ENCODE assay signal across 16 cellular contexts in the genomic region with DNA sequence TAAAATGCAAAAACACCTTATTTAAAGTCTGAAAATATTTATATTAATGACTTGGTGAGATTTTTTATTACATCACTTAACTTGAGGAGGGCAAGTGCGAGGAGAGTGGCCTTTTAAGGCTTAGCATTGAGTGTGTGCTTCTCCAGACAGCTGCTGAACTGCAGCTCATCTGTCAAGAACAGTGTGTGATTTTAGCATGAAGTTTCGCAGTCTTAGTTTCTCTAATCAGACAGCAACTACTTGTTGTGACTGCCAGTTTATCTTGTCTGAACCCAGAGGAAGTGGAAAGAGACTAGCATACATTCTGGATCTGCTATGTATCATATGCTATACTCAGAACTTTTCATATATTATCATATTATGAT.
"Had no signal": no experiment of that assay in that cellular context is flagged by ENCODE, and none has a peak within 500 bp of the region (broad histone marks: within the 10 kb centered on the region; RNA-seq: fewer than 3 reads in every experiment).

No MANE protein-coding gene starts in this region.

- H3K27ac ChIP-seq: foreskin keratinocyte, SK-N-MC had no signal

- ATAC-seq: activated T-helper 17 cell treated with anti-CD3 and anti-CD28 coated beads, Interleukin-2, amount 50 U/mL, for 72 hours; esophagus mucosa; foreskin keratinocyte; T-helper 17 cell had no signal

- H3K9me3 ChIP-seq: right lobe of liver had no signal

- H3K27me3 ChIP-seq: dorsolateral prefrontal cortex, right lobe of liver had no signal

- H3K4me1 ChIP-seq: foreskin keratinocyte, right lobe of liver had no signal

- DNase-seq: activated B cell treated with CpG ODN at 0.5 μM for 24 hours; activated CD4-positive, alpha-beta T cell treated with anti-CD3 and anti-CD28 coated beads, Interleukin-2, amount 50 U/mL, for 1 hour; activated naive CD4-positive, alpha-beta T cell treated with anti-CD3 and anti-CD28 coated beads, Interleukin-2, amount 10 ng/mL, durations not matched to agents 7 days and 5 days; activated T-cell treated with anti-CD3 and anti-CD28 coated beads for 4 hours; cerebellar nuclear complex; dorsolateral prefrontal cortex; foreskin keratinocyte; naive B cell; posterior cingulate gyrus; right lobe of liver; stimulated activated CD4-positive, alpha-beta T cell treated with anti-CD3 and anti-CD28 coated beads, Interleukin-12 subunit alpha, Interleukin-12 subunit beta, amount 100 ng/mL, for 4 hours; stimulated activated naive CD4-positive, alpha-beta T cell treated with Interleukin-2 at 50 U/mL for 16 hours; T-helper 17 cell had no signal

- H3K4me3 ChIP-seq: dorsolateral prefrontal cortex, right lobe of liver, SK-N-MC had no signal

- H3K36me3 ChIP-seq: right lobe of liver had no signal
